In genomic region chr3:151259664-151260063, GRCh38 we compare ENCODE assay signal across 22 cellular contexts. TPM values are rescaled to one million over a fixed set of nuclear protein-coding genes. Genes with fewer than 3 reads are reported as not detected.
"Had no signal": no experiment of that assay in that cellular context is flagged by ENCODE, and none has a peak within 500 bp of the region (broad histone marks: within the 10 kb centered on the region; RNA-seq: fewer than 3 reads in every experiment).

No MANE protein-coding gene starts in this region.

- H3K36me3 Mint-ChIP-seq: activated naive CD4-positive, alpha-beta T cell treated with anti-CD3 and anti-CD28 coated beads, Interleukin-2, amount 50 U/mL, for 72 hours; stimulated activated memory B cell treated with anti-CD40 and anti-IgM and Interleukin-4, amounts not matched to agents 10 μg/mL and 1 μg/mL and 100 μg/mL, for 72 hours had no signal

- H3K27ac Mint-ChIP-seq: activated CD4-positive, alpha-beta memory T cell treated with anti-CD3 and anti-CD28 coated beads, Interleukin-2, amount 10 ng/mL, durations not matched to agents 7 days and 5 days; activated naive CD4-positive, alpha-beta T cell treated with anti-CD3 and anti-CD28 coated beads, Interleukin-2, amount 50 U/mL, for 72 hours; stimulated activated memory B cell treated with anti-CD40 and anti-IgM and Interleukin-4, amounts not matched to agents 10 μg/mL and 1 μg/mL and 100 μg/mL, for 72 hours; T-helper 17 cell had no signal

- H3K27me3 ChIP-seq: body of pancreas, tibial nerve had no signal

- H3K27ac ChIP-seq: body of pancreas, WERI-Rb-1 had no signal

- ATAC-seq: activated naive CD4-positive, alpha-beta T cell treated with anti-CD3 and anti-CD28 coated beads, Interleukin-2, amount 50 U/mL, for 72 hours; activated T-cell treated with anti-CD3 and anti-CD28 coated beads, Interleukin-2, amount 50 U/mL, for 4 hours; body of pancreas; stimulated activated memory B cell treated with anti-CD40 and anti-IgM and Interleukin-4, amounts not matched to agents 10 μg/mL and 1 μg/mL and 100 μg/mL, for 72 hours; T-helper 17 cell had no signal

- H3K9me3 Mint-ChIP-seq: activated CD4-positive, alpha-beta memory T cell treated with anti-CD3 and anti-CD28 coated beads, Interleukin-2, amount 10 ng/mL, durations not matched to agents 7 days and 5 days; activated naive CD4-positive, alpha-beta T cell treated with anti-CD3 and anti-CD28 coated beads, Interleukin-2, amount 50 U/mL, for 72 hours; activated T-cell treated with anti-CD3 and anti-CD28 coated beads, Interleukin-2, amount 50 U/mL, for 4 hours; central memory CD8-positive, alpha-beta T cell; neural crest cell; stimulated activated memory B cell treated with anti-CD40 and anti-IgM and Interleukin-4, amounts not matched to agents 10 μg/mL and 1 μg/mL and 100 μg/mL, for 72 hours had no signal

- DNase-seq: activated CD4-positive, alpha-beta memory T cell treated with anti-CD3 and anti-CD28 coated beads, Interleukin-2, amount 10 ng/mL, durations not matched to agents 7 days and 5 days; activated CD4-positive, alpha-beta T cell treated with anti-CD3 and anti-CD28 coated beads for 4 hours; activated effector memory CD4-positive, alpha-beta T cell treated with Interleukin-2 at 50 U/mL for 16 hours; activated T-cell treated with anti-CD3 and anti-CD28 coated beads, Interleukin-2, amount 50 U/mL, for 4 hours; amygdala; body of pancreas; cortex of kidney; effector CD4-positive, alpha-beta T cell; hypothalamus; kidney glomerular epithelial cell; SIG-M5; stimulated activated CD4-positive, alpha-beta T cell treated with anti-CD3 and anti-CD28 coated beads, Interleukin-2, amount 100 ng/mL, for 48 hours; T-helper 17 cell; WERI-Rb-1 had no signal

- H3K36me3 ChIP-seq: tibial nerve, WERI-Rb-1 had no signal

- H3K27me3 Mint-ChIP-seq: activated CD4-positive, alpha-beta memory T cell treated with anti-CD3 and anti-CD28 coated beads, Interleukin-2, amount 10 ng/mL, durations not matched to agents 7 days and 5 days had no signal

- H3K4me3 Mint-ChIP-seq: activated CD4-positive, alpha-beta memory T cell treated with anti-CD3 and anti-CD28 coated beads, Interleukin-2, amount 10 ng/mL, durations not matched to agents 7 days and 5 days; activated T-cell treated with anti-CD3 and anti-CD28 coated beads, Interleukin-2, amount 50 U/mL, for 4 hours; central memory CD8-positive, alpha-beta T cell; neural crest cell; stimulated activated memory B cell treated with anti-CD40 and anti-IgM and Interleukin-4, amounts not matched to agents 10 μg/mL and 1 μg/mL and 100 μg/mL, for 72 hours; T-helper 17 cell had no signal

- H3K9me3 ChIP-seq: body of pancreas, tibial nerve had no signal

- H3K4me1 Mint-ChIP-seq: activated CD4-positive, alpha-beta memory T cell treated with anti-CD3 and anti-CD28 coated beads, Interleukin-2, amount 10 ng/mL, durations not matched to agents 7 days and 5 days; central memory CD8-positive, alpha-beta T cell; neural crest cell had no signal

- H3K4me3 ChIP-seq: body of pancreas, tibial nerve had no signal

RNA-seq across cellular contexts. Expression of gene P2RY14, which starts 18.7 kb away (rescaled TPM):
- total RNA-seq: neural crest cell, osteocyte had no signal

RNA-seq across cellular contexts. Expression of gene GPR171, which starts 56.6 kb away (rescaled TPM):
- total RNA-seq: neural crest cell, osteocyte had no signal

RNA-seq across cellular contexts. Expression of gene GPR87, which starts 57.0 kb away (rescaled TPM):
- total RNA-seq: body of pancreas, neural crest cell, osteocyte, skeletal muscle tissue, subcutaneous adipose tissue, T-helper 17 cell, tibial nerve had no signal
